ENCODE assay signal across 8 cellular contexts in genomic region chr6:6057442-6058053, GRCh38. TPM values are rescaled to one million over a fixed set of nuclear protein-coding genes. Genes with fewer than 3 reads are reported as not detected.
DNase-seq lines count a peak whose midpoint lies in the region; ATAC-seq and TF ChIP-seq lines count a peak whose summit lies in the region.

No MANE protein-coding gene starts in this region.

- H3K9me2 ChIP-seq in neural cell (ENCODE audit: insufficient read depth, low read length): no peaks in the 10 kb centered on the region

- DNase-seq in SIG-M5 treated with dmso at 0.1 percent for 504 hours (lab: John Stamatoyannopoulos, UW; ENCODE audit: unreplicated experiment) (peak; percentile 52), SIG-M5 (lab: John Stamatoyannopoulos, UW) (no peak), Panc1 (ENCODE audit: low read depth, low spot score) (peak; percentile 41), epithelial cell of prostate (ENCODE audit: low read depth, low spot score) (peak; percentile 6), islet precursor cell (no peak)
- DNase-seq in stimulated activated CD8-positive, alpha-beta memory T cell treated with anti-CD3 and anti-CD28 coated beads, Interleukin-4, amount 100 ng/mL, for 48 hours: no peak

- H4K20me1 ChIP-seq in KMS-11 (ENCODE audit: insufficient read depth) (no peaks in the 10 kb centered on the region), neural cell (ENCODE audit: insufficient read depth) (no peaks in the 10 kb centered on the region)

- no peak for TF ChIP-seq EP300 in neural cell (conservative IDR thresholded peaks at IDR 0.05; ENCODE audit: poor library complexity, severe bottlenecking)

- H2AFZ ChIP-seq in KMS-11 (ENCODE audit: low read depth) (no peak overlapping the region), neural cell (ENCODE audit: low read depth, low read length) (no peak overlapping the region)

- H3F3A ChIP-seq in neural cell (ENCODE audit: insufficient read depth, low read length, poor library complexity, severe bottlenecking): no peaks in the 10 kb centered on the region

- peak; percentile 91 for ATAC-seq in Panc1

- no TSS peak for BruUV-seq in Panc1 (replicated peaks; lab: Mats Ljungman, UMichigan)

- H3K27ac ChIP-seq in KMS-11 (no peak overlapping the region), Panc1 (ENCODE audit: low read length) (no peak overlapping the region), epithelial cell of prostate (no peak overlapping the region), neural cell (ENCODE audit: low read length) (no peak overlapping the region)

- no peak overlapping the region for H3K4me3 ChIP-seq in KMS-11 (IDR thresholded peaks at IDR 0.05; ENCODE audit: insufficient read depth, low read depth, low read length)
- no peak overlapping the region for H3K4me3 ChIP-seq in Panc1 (ENCODE audit: low read depth in 2 of 2, low read length in 2 of 2)
- no peak overlapping the region for H3K4me3 ChIP-seq in neural cell (ENCODE audit: low read length)

- H3K36me3 ChIP-seq in KMS-11 (ENCODE audit: insufficient read depth) (no peaks in the 10 kb centered on the region), Panc1 (ENCODE audit: control insufficient read depth, insufficient read depth, low read length) (no peaks in the 10 kb centered on the region), neural cell (ENCODE audit: insufficient read depth, low read length) (no peaks in the 10 kb centered on the region)

- peak; percentile 68 for TF ChIP-seq RAD21 in neural cell (conservative IDR thresholded peaks at IDR 0.05)

- H3K9me3 ChIP-seq in Panc1 (ENCODE audit: control insufficient read depth, insufficient read depth, low read depth, low read length) (no peaks in the 10 kb centered on the region), neural cell (ENCODE audit: low read length) (no peaks in the 10 kb centered on the region)

- no peaks in the 10 kb centered on the region for H3K27me3 ChIP-seq in KMS-11 (ENCODE audit: insufficient read depth, low read depth)
- peaks cover 9% of the 10 kb centered on the region for H3K27me3 ChIP-seq in Panc1 (ENCODE audit: control insufficient read depth, insufficient read depth, low read length)
- no peaks in the 10 kb centered on the region for H3K27me3 ChIP-seq in neural cell (ENCODE audit: insufficient read depth, low read depth, low read length)

- intact Hi-C loops in Panc1 (cut with micrococcal nuclease; ENCODE audit: unreplicated experiment): loop anchor here (1.0 to 10.0 kb wide), 3 partner anchors 167 to 490 kb away; no protein-coding TSS in a partner anchor

- H3K9ac ChIP-seq in KMS-11 (no peak overlapping the region), neural cell (ENCODE audit: low read length) (no peak overlapping the region)

- TF ChIP-seq CTCF in KMS-11 (conservative IDR thresholded peaks at IDR 0.05; ENCODE audit: low read depth, low read length) (peak; percentile 68), Panc1 (IDR thresholded peaks at IDR 0.05) (peak; percentile 68; the same call in 1 of the 2 replicates), neural cell (IDR thresholded peaks at IDR 0.05; ENCODE audit: poor library complexity, severe bottlenecking) (peak; percentile 67)

- no peaks in the 10 kb centered on the region for H3K4me1 ChIP-seq in KMS-11 (ENCODE audit: low read depth, poor library complexity, severe bottlenecking)
- H3K4me1 ChIP-seq in Panc1 (ENCODE audit: control insufficient read depth, insufficient read depth, low read length): no peaks in the 10 kb centered on the region

- H3K4me2 ChIP-seq in KMS-11: no peak overlapping the region
- H3K4me2 ChIP-seq in neural cell (ENCODE audit: low read length): no peak overlapping the region

- CTCF ChIA-PET in Panc1 (lab: Charles Lee): interaction anchor here (1.1 to 2.1 kb wide), 2 partner anchors 489 to 586 kb away, joined by 3 to 7 read pairs; no protein-coding TSS in a partner anchor

- in situ Hi-C loops in Panc1 (cut with HindIII; ENCODE audit: low pct_unique_long_range_greater_than_20kb, low sequenced_read_pairs): no loop called here

- H3K79me2 ChIP-seq in KMS-11 (ENCODE audit: insufficient read depth, low read depth): no peaks in the 10 kb centered on the region
- H3K79me2 ChIP-seq in neural cell (replicated peaks; ENCODE audit: insufficient read depth, low read length): no peaks in the 10 kb centered on the region

- POLR2A ChIA-PET in Panc1 (lab: Charles Lee): no interaction called here

TF ChIP-seq in neural cell, 6 proteins besides CTCF, POLR2A, EP300 and RAD21:
- TF ChIP-seq SMC3 (conservative IDR thresholded peaks at IDR 0.05; ENCODE audit: poor library complexity): peak; percentile 71
- no peak for TF ChIP-seq EZH2 (IDR thresholded peaks at IDR 0.05; ENCODE audit: borderline replicate concordance, insufficient read depth, low read length, poor library complexity, severe bottlenecking)
- TF ChIP-seq, protein P1, sequence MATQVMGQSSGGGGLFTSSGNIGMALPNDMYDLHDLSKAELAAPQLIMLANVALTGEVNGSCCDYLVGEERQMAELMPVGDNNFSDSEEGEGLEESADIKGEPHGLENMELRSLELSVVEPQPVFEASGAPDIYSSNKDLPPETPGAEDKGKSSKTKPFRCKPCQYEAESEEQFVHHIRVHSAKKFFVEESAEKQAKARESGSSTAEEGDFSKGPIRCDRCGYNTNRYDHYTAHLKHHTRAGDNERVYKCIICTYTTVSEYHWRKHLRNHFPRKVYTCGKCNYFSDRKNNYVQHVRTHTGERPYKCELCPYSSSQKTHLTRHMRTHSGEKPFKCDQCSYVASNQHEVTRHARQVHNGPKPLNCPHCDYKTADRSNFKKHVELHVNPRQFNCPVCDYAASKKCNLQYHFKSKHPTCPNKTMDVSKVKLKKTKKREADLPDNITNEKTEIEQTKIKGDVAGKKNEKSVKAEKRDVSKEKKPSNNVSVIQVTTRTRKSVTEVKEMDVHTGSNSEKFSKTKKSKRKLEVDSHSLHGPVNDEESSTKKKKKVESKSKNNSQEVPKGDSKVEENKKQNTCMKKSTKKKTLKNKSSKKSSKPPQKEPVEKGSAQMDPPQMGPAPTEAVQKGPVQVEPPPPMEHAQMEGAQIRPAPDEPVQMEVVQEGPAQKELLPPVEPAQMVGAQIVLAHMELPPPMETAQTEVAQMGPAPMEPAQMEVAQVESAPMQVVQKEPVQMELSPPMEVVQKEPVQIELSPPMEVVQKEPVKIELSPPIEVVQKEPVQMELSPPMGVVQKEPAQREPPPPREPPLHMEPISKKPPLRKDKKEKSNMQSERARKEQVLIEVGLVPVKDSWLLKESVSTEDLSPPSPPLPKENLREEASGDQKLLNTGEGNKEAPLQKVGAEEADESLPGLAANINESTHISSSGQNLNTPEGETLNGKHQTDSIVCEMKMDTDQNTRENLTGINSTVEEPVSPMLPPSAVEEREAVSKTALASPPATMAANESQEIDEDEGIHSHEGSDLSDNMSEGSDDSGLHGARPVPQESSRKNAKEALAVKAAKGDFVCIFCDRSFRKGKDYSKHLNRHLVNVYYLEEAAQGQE (IDR thresholded peaks at IDR 0.05; ENCODE audit: borderline replicate concordance): no peak

RNA-seq across cellular contexts. Expression of gene NRN1, which starts 50.8 kb away (rescaled TPM):
- 0.18 TPM for total RNA-seq in Panc1 (2021; ENCODE audit: unreplicated experiment)
- not detected for polyA plus RNA-seq in Panc1 (2012; ENCODE audit: insufficient read length)
- 3.5 and 4.4 TPM in 2 replicates for polyA plus RNA-seq in neural cell
- 2.0 and 2.2 TPM in 2 replicates for polyA minus RNA-seq in neural cell

Comparison
In these comparisons a context has a peak if more than half of its experiments do, and no peak if none do; other contexts are left out.
1. DNase-seq: peak in SIG-M5 treated with dmso at 0.1 percent for 504 hours (single experiment), Panc1 (single experiment) and epithelial cell of prostate (single experiment); none in SIG-M5 (single experiment), islet precursor cell (single experiment) and stimulated activated CD8-positive, alpha-beta memory T cell treated with anti-CD3 and anti-CD28 coated beads, Interleukin-4, amount 100 ng/mL, for 48 hours (single experiment).
2. Peak in every context shown above with its lines, with median percentiles within 50 percentile points of each other: CTCF ChIP-seq.